27 cellular contexts compared by ENCODE assay signal in genomic region chr2:70683455-70683854, GRCh38.
"Had no signal": no experiment of that assay in that cellular context is flagged by ENCODE, and none has a peak within 500 bp of the region (broad histone marks: within the 10 kb centered on the region; RNA-seq: fewer than 3 reads in every experiment).

No MANE protein-coding gene starts in this region.

- H3K9me3 ChIP-seq: MG63, Peyer's patch, SJSA1 had no signal

- H3K27ac ChIP-seq: brain microvascular endothelial cell, cardiac muscle cell, Peyer's patch, SJSA1 had no signal

- H3K36me3 ChIP-seq: brain microvascular endothelial cell, MG63, Peyer's patch, SJSA1 had no signal

- H3K4me3 ChIP-seq: cardiac muscle cell, MG63, Peyer's patch, SJSA1 had no signal

- DNase-seq: activated CD4-positive, alpha-beta T cell treated with anti-CD3 and anti-CD28 coated beads for 48 hours; activated CD4-positive, alpha-beta T cell treated with anti-CD3 and anti-CD28 coated beads, Interleukin-2, amount 50 U/mL, for 4 hours; activated CD4-positive, CD25-positive, alpha-beta regulatory T cell treated with anti-CD3 and anti-CD28 coated beads, Interleukin-2, amount 50 U/mL, for 72 hours; activated gamma-delta T cell; activated naive CD4-positive, alpha-beta T cell treated with anti-CD3 and anti-CD28 coated beads for 36 hours; activated T-cell treated with anti-CD3 and anti-CD28 coated beads for 4 hours; activated T-cell treated with anti-CD3 and anti-CD28 coated beads, Interleukin-2, amount 50 U/mL, for 48 hours; brain microvascular endothelial cell; MG63; MV-4-11; NCI-H1092 treated with DMSO at 0.1 percent for 48 hours; NCI-H1417 treated with DMSO at 0.1 percent for 48 hours; NCI-H1694; NCI-H2029; NCI-H2107; NCI-H345; NCI-H510A; NCI-H526 treated with DMSO at 0.1 percent for 48 hours; NCI-H82; Peyer's patch; SHP77; SW 1271 had no signal

- H3K27me3 ChIP-seq: brain microvascular endothelial cell, cardiac muscle cell, MG63, Peyer's patch had no signal

- ATAC-seq: activated T-helper 17 cell treated with anti-CD3 and anti-CD28 coated beads, Interleukin-2, amount 50 U/mL, for 72 hours; SK-N-SH treated with all-trans-retinoic acid at 6 μM for 48 hours; WTC11 had no signal

- H3K4me1 ChIP-seq: Peyer's patch had no signal
